Comparison of ENCODE assay signal across 9 cellular contexts in genomic region chr4:165872443-165873297, GRCh38. TPM values are rescaled to one million over a fixed set of nuclear protein-coding genes. Genes with fewer than 3 reads are reported as not detected.
DNase-seq lines count a peak whose midpoint lies in the region; ATAC-seq and TF ChIP-seq lines count a peak whose summit lies in the region.
"Had no signal": no experiment of that assay in that cellular context is flagged by ENCODE, and none has a peak within 500 bp of the region (broad histone marks: within the 10 kb centered on the region; RNA-seq: fewer than 3 reads in every experiment).

Gene TLL1, plus strand, starts transcription at chr4:165873237. Its CDS starts 668 bp downstream, at chr4:165873905.

- peak within 1 kb of the TSS in 1 of 2 experiments; percentile 86 for H3K23ac ChIP-seq in mesenchymal stem cell (ENCODE audit: low read length in 2 of 2)

- H3K18ac ChIP-seq in mesenchymal stem cell (ENCODE audit: low read depth in 1 of 2, low read length in 2 of 2): peak within 1 kb of the TSS in 1 of 2 experiments; percentile 11

- H3K27me3 ChIP-seq in colonic mucosa (peaks cover 32% of the 10 kb centered on the region), mesenchymal stem cell (ENCODE audit: control insufficient read depth in 1 of 2, insufficient read depth in 1 of 2, low read length in 2 of 2) (peaks cover 0 to 61% of the 10 kb centered on the region in 2 experiments), aorta (ENCODE audit: control insufficient read depth in 1 of 2, insufficient read depth in 2 of 2, low read length in 1 of 2) (no peaks in the 10 kb centered on the region)

- H2BK120ac ChIP-seq in mesenchymal stem cell (ENCODE audit: low read depth, low read length): no peak within 1 kb of the TSS

- DNase-seq in AG10803 (ENCODE audit: low read depth): no peak
- DNase-seq in LHCN-M2 (ENCODE audit: low read depth): peak; percentile 13
- peak; percentile 19 for DNase-seq in colonic mucosa
- DNase-seq in mesenchymal stem cell: peak; percentile 22
- DNase-seq in aorta: no peak
- no peak for DNase-seq in central memory CD4-positive, alpha-beta T cell

- ATAC-seq in aorta (ENCODE audit: low FRiP score) (peak; percentile 52), HG03469 (IDR thresholded peaks at IDR 0.05; ENCODE audit: unreplicated experiment) (no peak)
- no peak for ATAC-seq in activated CD4-positive, CD25-positive, alpha-beta regulatory T cell treated with anti-CD3 and anti-CD28 coated beads, Interleukin-2, amount 50 U/mL, for 24 hours

- H2BK12ac ChIP-seq in mesenchymal stem cell (ENCODE audit: low read length in 2 of 2): peak within 1 kb of the TSS in 1 of 2 experiments; percentile 6

- H3K4me3 ChIP-seq in AG10803 (ENCODE audit: low read length) (peak within 1 kb of the TSS; percentile 44), colonic mucosa (peak within 1 kb of the TSS; percentile 30), mesenchymal stem cell (ENCODE audit: insufficient read depth in 1 of 2, low read depth in 1 of 2, low read length in 2 of 2) (peak within 1 kb of the TSS; percentile 78 to 84), aorta (ENCODE audit: low read length in 2 of 2) (peak within 1 kb of the TSS; percentile 33 to 38)

- H3K9me3 ChIP-seq in colonic mucosa (no peaks in the 10 kb centered on the region), mesenchymal stem cell (ENCODE audit: control insufficient read depth, low read length) (no peaks in the 10 kb centered on the region), aorta (ENCODE audit: control insufficient read depth, low read length) (no peaks in the 10 kb centered on the region)
- H3K9me3 ChIP-seq: adrenal gland had no signal

- H2AFZ ChIP-seq in mesenchymal stem cell (ENCODE audit: low read depth, low read length): no peak within 1 kb of the TSS

- no peak within 1 kb of the TSS for H3K4ac ChIP-seq in mesenchymal stem cell (ENCODE audit: low read depth in 1 of 2, low read length in 2 of 2)

- no peaks in the 10 kb centered on the region for H3K4me1 ChIP-seq in colonic mucosa
- H3K4me1 ChIP-seq in mesenchymal stem cell (ENCODE audit: control insufficient read depth, insufficient read depth, low read depth, low read length): peaks cover 12% of the 10 kb centered on the region
- no peaks in the 10 kb centered on the region for H3K4me1 ChIP-seq in aorta (ENCODE audit: control insufficient read depth in 1 of 2, insufficient read depth in 2 of 2, low read length in 2 of 2)
- H3K4me1 ChIP-seq: adrenal gland had no signal

- H4K8ac ChIP-seq in mesenchymal stem cell (ENCODE audit: low read length): no peak within 1 kb of the TSS

- H3K36me3 ChIP-seq in colonic mucosa (no peaks in the 10 kb centered on the region), mesenchymal stem cell (ENCODE audit: control insufficient read depth in 1 of 2, insufficient read depth in 2 of 2, low read depth in 1 of 2, low read length in 2 of 2) (no peaks in the 10 kb centered on the region), aorta (ENCODE audit: control insufficient read depth in 1 of 2, insufficient read depth in 2 of 2, low read length in 1 of 2) (no peaks in the 10 kb centered on the region)
- H3K36me3 ChIP-seq: adrenal gland had no signal

- H3K9ac ChIP-seq in colonic mucosa (ENCODE audit: low read depth in 2 of 2, low read length in 2 of 2) (no peak within 1 kb of the TSS), mesenchymal stem cell (ENCODE audit: low read length) (peak within 1 kb of the TSS; percentile 58)

- intact Hi-C loops in colonic mucosa (cut with DNase I) (no loop called here), aorta (cut with DNase I) (loop anchor here in 1 of 2 donors (10.0 kb wide), 1 partner anchor 198 kb away; no protein-coding TSS in a partner anchor)

- peak within 1 kb of the TSS; percentile 100 for H3K4me2 ChIP-seq in mesenchymal stem cell (ENCODE audit: low read length, poor library complexity, severe bottlenecking)

- H2AK5ac ChIP-seq in mesenchymal stem cell (ENCODE audit: low read length, severe bottlenecking): no peak within 1 kb of the TSS

- no peak within 1 kb of the TSS for H3K14ac ChIP-seq in mesenchymal stem cell (ENCODE audit: low read length in 2 of 2)

- no peak within 1 kb of the TSS for H2BK5ac ChIP-seq in mesenchymal stem cell (ENCODE audit: low read depth, low read length, poor library complexity, severe bottlenecking)

- H2BK15ac ChIP-seq in mesenchymal stem cell (ENCODE audit: low read depth, poor library complexity, severe bottlenecking): no peak within 1 kb of the TSS

- H3K27ac ChIP-seq in colonic mucosa (no peak within 1 kb of the TSS), mesenchymal stem cell (ENCODE audit: low read length, poor library complexity, severe bottlenecking) (no peak within 1 kb of the TSS), aorta (ENCODE audit: low read depth in 1 of 2, low read length in 2 of 2) (no peak within 1 kb of the TSS)

- WGBS in mesenchymal stem cell: 5% methylated on average over 17 of the region's 25 CpGs
- 5% methylated on average over 25 of the region's 25 CpGs for WGBS in aorta, 2 donors

- no peak within 1 kb of the TSS for H4K91ac ChIP-seq in mesenchymal stem cell (ENCODE audit: low read length)

- TF ChIP-seq CTCF in AG10803 (conservative IDR thresholded peaks at IDR 0.05; ENCODE audit: low read length) (no peak), colonic mucosa (IDR thresholded peaks at IDR 0.05) (no peak)

- H3K79me1 ChIP-seq in mesenchymal stem cell (replicated peaks; ENCODE audit: low read length, poor library complexity, severe bottlenecking): no peaks in the 10 kb centered on the region

RNA-seq across cellular contexts. Expression of gene TLL1, which starts in this region (rescaled TPM):
- total RNA-seq in LHCN-M2 (2014; rRNA removed): not detected in 2 replicates
- not detected for polyA plus RNA-seq in LHCN-M2 (2012)
- 1 to 10 TPM; 2.4 to 3.4 TPM for total RNA-seq in colonic mucosa
- 0.01 TPM for polyA plus RNA-seq in mesenchymal stem cell (2013, experiment 1 of 2)
- not detected for polyA plus RNA-seq in mesenchymal stem cell (2013, experiment 2 of 2)
- 10 to 100 TPM; 19.5 to 20.6 TPM for total RNA-seq in aorta
- under 1 TPM in 1 of 2 donors, not detected in 1; 0.50 TPM for polyA plus RNA-seq in aorta

Comparison
In these comparisons a context has a peak if more than half of its experiments do, and no peak if none do; other contexts are left out.
1. RNA of gene TLL1 (total RNA-seq): 19.5 to 20.6 TPM in aorta; 2.4 to 3.4 TPM in colonic mucosa and not detected in LHCN-M2; every median in the first group is over 4 times any median in the second.
2. Peak in DNase-seq in LHCN-M2; RNA of the gene not detected or under 1 TPM.
3. DNase-seq: peak in colonic mucosa (single experiment) and mesenchymal stem cell (single experiment); none in AG10803 (single experiment), aorta (0 of 2) and central memory CD4-positive, alpha-beta T cell (single experiment).
4. H3K4me3 ChIP-seq: peak in every context shown above with its lines; median percentile 81 in mesenchymal stem cell; 44 in AG10803; 36 in aorta; 30 in colonic mucosa.